In genomic region chr6:35160642-35161041, GRCh38 we compare ENCODE assay signal across 15 cellular contexts.
DNase-seq lines count a peak whose midpoint lies in the region; ATAC-seq, FAIRE-seq and TF ChIP-seq lines count a peak whose summit lies in the region.
"Had no signal": no experiment of that assay in that cellular context is flagged by ENCODE, and none has a peak within 500 bp of the region (broad histone marks: within the 10 kb centered on the region; RNA-seq: fewer than 3 reads in every experiment).

No MANE protein-coding gene starts in this region.

- DNase-seq in D721Med (ENCODE audit: insufficient read length, low spot score), result peak; percentile 34
- DNase-seq in NCI-H146 (lab: John Stamatoyannopoulos, UW), result peak; percentile 12
- peak; percentile 71 for DNase-seq in WERI-Rb-1
- no peak for DNase-seq in GOT3 (lab: John Stamatoyannopoulos, UW)
- DNase-seq: ACHN; CD4-positive, alpha-beta memory T cell; DMS 273 treated with DMSO at 0.1 percent for 48 hours; IMR-90; NCI-H446 had no signal

- FAIRE-seq in D721Med (lab: Jason Lieb, UNC), result peak; percentile 84
- FAIRE-seq: H54 had no signal

- peak overlapping the region; percentile 40; the same call in 1 of the 2 replicates for H3K27ac ChIP-seq in WERI-Rb-1
- H3K27ac ChIP-seq: SK-N-MC had no signal

- no peaks in the 10 kb centered on the region for H3K9me3 ChIP-seq in WERI-Rb-1 (ENCODE audit: severe bottlenecking)

- no peaks in the 10 kb centered on the region for H3K27me3 ChIP-seq in WERI-Rb-1 (ENCODE audit: insufficient read depth, low read depth, severe bottlenecking)

- peak overlapping the region in 2 of 3 experiments; percentile 14 to 33 for H3K27ac Mint-ChIP-seq in nephron
- H3K27ac Mint-ChIP-seq: B cell; CD4-positive, alpha-beta memory T cell had no signal

- H3K36me3 ChIP-seq in WERI-Rb-1, result no peaks in the 10 kb centered on the region

- peaks cover 2% of the 10 kb centered on the region for H3K9me3 Mint-ChIP-seq in nephron
- H3K9me3 Mint-ChIP-seq: CD4-positive, alpha-beta memory T cell had no signal

- no peaks in the 10 kb centered on the region for H3K36me3 Mint-ChIP-seq in nephron (ENCODE audit: low read depth)
- H3K36me3 Mint-ChIP-seq: CD4-positive, alpha-beta memory T cell had no signal

- H3K4me3 Mint-ChIP-seq in nephron, result no peak overlapping the region
- H3K4me3 Mint-ChIP-seq: B cell; CD4-positive, alpha-beta memory T cell had no signal

- TF ChIP-seq CTCF in D721Med (IDR thresholded peaks at IDR 0.05; ENCODE audit: insufficient read depth, missing control alignments) (no peak), WERI-Rb-1 (IDR thresholded peaks at IDR 0.05; ENCODE audit: low read depth, low read length) (no peak), nephron (IDR thresholded peaks at IDR 0.05; ENCODE audit: unreplicated experiment in 3 of 3) (no peak)

- H3K4me3 ChIP-seq in WERI-Rb-1 (ENCODE audit: low read depth, low read length), result peak overlapping the region; percentile 29
- H3K4me3 ChIP-seq: SK-N-MC had no signal

- ATAC-seq in HG03159 (IDR thresholded peaks at IDR 0.05; ENCODE audit: unreplicated experiment), result no peak
- ATAC-seq in GM21528 (IDR thresholded peaks at IDR 0.05; ENCODE audit: low FRiP score, unreplicated experiment), result no peak

- peaks cover 7% of the 10 kb centered on the region for H3K27me3 Mint-ChIP-seq in nephron (ENCODE audit: low read depth)

- peaks cover 35% of the 10 kb centered on the region for H3K4me1 Mint-ChIP-seq in nephron
- H3K4me1 Mint-ChIP-seq: B cell; CD4-positive, alpha-beta memory T cell had no signal
